Comparison of ENCODE assay signal across 8 cellular contexts in genomic region chr2:65429799-65430514, GRCh38. TPM values are rescaled to one million over a fixed set of nuclear protein-coding genes. Genes with fewer than 3 reads are reported as not detected.
DNase-seq lines count a peak whose midpoint lies in the region; TF ChIP-seq lines count a peak whose summit lies in the region.

No MANE protein-coding gene starts in this region.

- H3K27me3 ChIP-seq in Peyer's patch (no peaks in the 10 kb centered on the region), fibroblast of lung (ENCODE audit: control insufficient read depth, insufficient read depth, low read length) (no peaks in the 10 kb centered on the region)

- TF ChIP-seq POLR2A in Peyer's patch (IDR thresholded peaks at IDR 0.05) = no peak

- peaks cover 2% of the 10 kb centered on the region for H4K20me1 ChIP-seq in fibroblast of lung (ENCODE audit: control insufficient read depth, extremely low read depth, insufficient read depth, low read length)

- peak overlapping the region; percentile 77 to 95 (median 90) for H3K27ac ChIP-seq in Peyer's patch
- H3K27ac ChIP-seq in fibroblast of lung (ENCODE audit: insufficient read depth, low read length) = peak overlapping the region; percentile 87

- H3K36me3 ChIP-seq in Peyer's patch (no peaks in the 10 kb centered on the region), fibroblast of lung (ENCODE audit: control insufficient read depth, insufficient read depth, low read length) (no peaks in the 10 kb centered on the region)

- H3K79me2 ChIP-seq in fibroblast of lung (ENCODE audit: control insufficient read depth, insufficient read depth, low read length) = peaks cover 74% of the 10 kb centered on the region

- H3K4me1 ChIP-seq in Peyer's patch = peaks cover 0 to 14% (median 0%) of the 10 kb centered on the region in 4 donors
- H3K4me1 ChIP-seq in fibroblast of lung (ENCODE audit: control insufficient read depth, extremely low read depth, insufficient read depth, low read length) = no peaks in the 10 kb centered on the region

- H3K4me3 ChIP-seq in GM08714 (ENCODE audit: low read length) (peak overlapping the region; percentile 70; the same call in 1 of the 2 replicates), Peyer's patch (peak overlapping the region; percentile 70 to 90 (median 78)), fibroblast of lung (replicated peaks in 1 of 4; ENCODE audit: control extremely low read depth in 1 of 4, insufficient read depth in 1 of 4, low read depth in 3 of 4, low read length in 4 of 4) (peak overlapping the region; percentile 62 to 87 (median 84))

- H2AFZ ChIP-seq in fibroblast of lung (ENCODE audit: low read length) = no peak overlapping the region

- H3K9me3 ChIP-seq in Peyer's patch (no peaks in the 10 kb centered on the region), fibroblast of lung (ENCODE audit: control insufficient read depth, insufficient read depth, low read depth, low read length) (no peaks in the 10 kb centered on the region)

- in situ Hi-C loops in GM13977 (cut with MboI; ENCODE audit: low pct_unique_long_range_greater_than_20kb, low sequenced_read_pairs, unreplicated experiment) = no loop called here

- TF ChIP-seq CTCF in Peyer's patch (IDR thresholded peaks at IDR 0.05) (no peak), fibroblast of lung (conservative IDR thresholded peaks at IDR 0.05 in 1 of 2, IDR thresholded peaks at IDR 0.05 in 1 of 2; ENCODE audit: low read depth in 1 of 2, low read length in 2 of 2) (no peak), GM13977 (IDR thresholded peaks at IDR 0.05; ENCODE audit: extremely low read depth, insufficient read depth, missing control alignments) (no peak)

- peak overlapping the region; percentile 74 for H3K4me2 ChIP-seq in fibroblast of lung (ENCODE audit: extremely low read depth, insufficient read depth, low read length)

- DNase-seq in Peyer's patch (no peak), fibroblast of lung (ENCODE audit: low read depth in 2 of 2) (no peak), retina (peak; percentile 25), GM13977 (ENCODE audit: low spot score) (no peak), Kasumi-1 (lab: John Stamatoyannopoulos, UW) (no peak), OCI-M1 (lab: John Stamatoyannopoulos, UW) (no peak), EL (no peak)

- H3K9ac ChIP-seq in fibroblast of lung (ENCODE audit: insufficient read depth, low read length) = peak overlapping the region; percentile 89

RNA-seq across cellular contexts. Expression of gene SPRED2, which starts 2.4 kb away (rescaled TPM):
- total RNA-seq in Peyer's patch (10 to 100 TPM; 14.9 to 26.9 (median 23.0) TPM), fibroblast of lung (6.7 and 9.4 TPM in 2 replicates)
- 26.1 and 33.5 TPM in 2 replicates for polyA plus RNA-seq in fibroblast of lung
- 23.0 and 26.5 TPM in 2 replicates for polyA plus RNA-seq in fibroblast of lung (2012)
- polyA minus RNA-seq in fibroblast of lung (ENCODE audit: low replicate concordance) = 87.1 and 102 TPM in 2 replicates
